ENCODE assay signal across 28 cellular contexts in genomic region chr11:1397146-1397861, GRCh38. TPM values are rescaled to one million over a fixed set of nuclear protein-coding genes. Genes with fewer than 3 reads are reported as not detected.
DNase-seq lines count a peak whose midpoint lies in the region; ATAC-seq and TF ChIP-seq lines count a peak whose summit lies in the region.
"Had no signal": no experiment of that assay in that cellular context is flagged by ENCODE, and none has a peak within 500 bp of the region (broad histone marks: within the 10 kb centered on the region; RNA-seq: fewer than 3 reads in every experiment).

No MANE protein-coding gene starts in this region.

- ATAC-seq in right cardiac atrium (no peak), GM21528 (IDR thresholded peaks at IDR 0.05; ENCODE audit: low FRiP score, unreplicated experiment) (no peak), SK-N-SH treated with all-trans-retinoic acid at 6 μM for 48 hours (no peak), GM18868 (IDR thresholded peaks at IDR 0.05; ENCODE audit: unreplicated experiment) (no peak)
- ATAC-seq: activated CD8-positive, alpha-beta memory T cell treated with anti-CD3 and anti-CD28 coated beads, Interleukin-2, amount 10 ng/mL, durations not matched to agents 7 days and 5 days; CD8-positive, alpha-beta T cell; esophagus mucosa; mucosa of descending colon; natural killer cell treated with Interleukin-12 subunit alpha and Interleukin-12 subunit beta and Interleukin-15 and Interleukin-18, amount 100 ng/mL, for 72 hours; stimulated activated naive B cell treated with anti-CD40 and anti-IgM and Interleukin-4, amounts not matched to agents 10 μg/mL and 1 μg/mL and 100 μg/mL, for 72 hours; T-cell had no signal

- no peak overlapping the region for H3K4me3 Mint-ChIP-seq in T-helper 2 cell treated with Interferon-gamma antibody and Interleukin-4, amounts not matched to agents 5 μg/mL and 100 μg/mL, for 36 hours
- H3K4me3 Mint-ChIP-seq: activated B cell treated with CpG ODN at 0.5 μM for 24 hours; activated CD8-positive, alpha-beta memory T cell treated with anti-CD3 and anti-CD28 coated beads, Interleukin-2, amount 10 ng/mL, durations not matched to agents 7 days and 5 days; brain; CD8-positive, alpha-beta T cell; natural killer cell treated with Interleukin-12 subunit alpha and Interleukin-12 subunit beta and Interleukin-15 and Interleukin-18, amount 100 ng/mL, for 72 hours; stimulated activated naive B cell treated with anti-CD40 and anti-IgM and Interleukin-4, amounts not matched to agents 10 μg/mL and 1 μg/mL and 100 μg/mL, for 72 hours; T-cell had no signal

- H3K27ac Mint-ChIP-seq in T-helper 2 cell treated with Interferon-gamma antibody and Interleukin-4, amounts not matched to agents 5 μg/mL and 100 μg/mL, for 36 hours, result no peak overlapping the region
- H3K27ac Mint-ChIP-seq: activated B cell treated with CpG ODN at 0.5 μM for 24 hours; activated CD8-positive, alpha-beta memory T cell treated with anti-CD3 and anti-CD28 coated beads, Interleukin-2, amount 10 ng/mL, durations not matched to agents 7 days and 5 days; brain; CD8-positive, alpha-beta T cell; natural killer cell treated with Interleukin-12 subunit alpha and Interleukin-12 subunit beta and Interleukin-15 and Interleukin-18, amount 100 ng/mL, for 72 hours; stimulated activated naive B cell treated with anti-CD40 and anti-IgM and Interleukin-4, amounts not matched to agents 10 μg/mL and 1 μg/mL and 100 μg/mL, for 72 hours; T-cell had no signal

- intact Hi-C loops in right cardiac atrium (cut with DNase I), result no loop called here

- H3K4me3 ChIP-seq in right cardiac atrium (ENCODE audit: low read length) (no peak overlapping the region), right atrium auricular region (no peak overlapping the region)
- H3K4me3 ChIP-seq: colonic mucosa, mucosa of descending colon, SJCRH30, thoracic aorta had no signal

- no peak overlapping the region for H3K27ac ChIP-seq in right cardiac atrium (ENCODE audit: low read length)
- H3K27ac ChIP-seq in right atrium auricular region, result no peak overlapping the region
- H3K27ac ChIP-seq: colonic mucosa, parathyroid adenoma, SJCRH30, thoracic aorta had no signal

- H3K9me3 ChIP-seq in right cardiac atrium (ENCODE audit: control insufficient read depth, low read length) (no peaks in the 10 kb centered on the region), right atrium auricular region (no peaks in the 10 kb centered on the region)
- H3K9me3 ChIP-seq: colonic mucosa, mucosa of descending colon, SJCRH30, thoracic aorta had no signal

- no peaks in the 10 kb centered on the region for H3K36me3 ChIP-seq in right atrium auricular region
- H3K36me3 ChIP-seq: colonic mucosa, SJCRH30, thoracic aorta had no signal

- DNase-seq in right cardiac atrium (peak; percentile 10 to 57 (median 48)), right atrium auricular region (ENCODE audit: low spot score) (no peak), globus pallidus (ENCODE audit: low spot score) (peak; percentile 98), occipital lobe (lab: John Stamatoyannopoulos, UW) (peak; percentile 91)
- no peak for DNase-seq in T-helper 2 cell treated with Interferon-gamma antibody and Interleukin-4, amounts not matched to agents 5 μg/mL and 100 μg/mL, for 36 hours (ENCODE audit: low spot score)
- DNase-seq: activated B cell treated with CpG ODN at 0.5 μM for 24 hours; activated CD8-positive, alpha-beta memory T cell treated with anti-CD3 and anti-CD28 coated beads, Interleukin-2, amount 10 ng/mL, durations not matched to agents 7 days and 5 days; activated naive CD4-positive, alpha-beta T cell; activated T-cell treated with anti-CD3 and anti-CD28 coated beads, Interleukin-2, amount 50 U/mL, for 48 hours; CD8-positive, alpha-beta T cell; colonic mucosa; foreskin fibroblast; mucosa of descending colon; NCI-H1092 treated with DMSO at 0.1 percent for 48 hours; NCI-H1930; NCI-H526 treated with DMSO at 0.1 percent for 48 hours; SJCRH30; stimulated activated CD4-positive, alpha-beta T cell treated with anti-CD3 and anti-CD28 coated beads, Interleukin-15, amount 100 ng/mL, for 24 hours; stimulated activated naive B cell treated with anti-CD40 and anti-IgM and Interleukin-4, amounts not matched to agents 10 μg/mL and 1 μg/mL and 100 μg/mL, for 72 hours; T-cell had no signal

- peaks cover 5% of the 10 kb centered on the region for H3K27me3 Mint-ChIP-seq in T-helper 2 cell treated with Interferon-gamma antibody and Interleukin-4, amounts not matched to agents 5 μg/mL and 100 μg/mL, for 36 hours (ENCODE audit: low read depth)

- H3K9me3 Mint-ChIP-seq in T-helper 2 cell treated with Interferon-gamma antibody and Interleukin-4, amounts not matched to agents 5 μg/mL and 100 μg/mL, for 36 hours, result no peaks in the 10 kb centered on the region
- H3K9me3 Mint-ChIP-seq: activated B cell treated with CpG ODN at 0.5 μM for 24 hours; CD8-positive, alpha-beta T cell; natural killer cell treated with Interleukin-12 subunit alpha and Interleukin-12 subunit beta and Interleukin-15 and Interleukin-18, amount 100 ng/mL, for 72 hours; T-cell had no signal

- H3K36me3 Mint-ChIP-seq in T-helper 2 cell treated with Interferon-gamma antibody and Interleukin-4, amounts not matched to agents 5 μg/mL and 100 μg/mL, for 36 hours (ENCODE audit: low read depth), result no peaks in the 10 kb centered on the region
- H3K36me3 Mint-ChIP-seq: activated CD8-positive, alpha-beta memory T cell treated with anti-CD3 and anti-CD28 coated beads, Interleukin-2, amount 10 ng/mL, durations not matched to agents 7 days and 5 days; CD8-positive, alpha-beta T cell; natural killer cell treated with Interleukin-12 subunit alpha and Interleukin-12 subunit beta and Interleukin-15 and Interleukin-18, amount 100 ng/mL, for 72 hours; stimulated activated naive B cell treated with anti-CD40 and anti-IgM and Interleukin-4, amounts not matched to agents 10 μg/mL and 1 μg/mL and 100 μg/mL, for 72 hours; T-cell had no signal

- H3K27me3 ChIP-seq in right cardiac atrium (ENCODE audit: control insufficient read depth, insufficient read depth) (no peaks in the 10 kb centered on the region), right atrium auricular region (no peaks in the 10 kb centered on the region)
- H3K27me3 ChIP-seq: SJCRH30 had no signal

- WGBS in right cardiac atrium, result 78% methylated on average over 19 of the region's 19 CpGs

- H3K4me1 Mint-ChIP-seq in T-helper 2 cell treated with Interferon-gamma antibody and Interleukin-4, amounts not matched to agents 5 μg/mL and 100 μg/mL, for 36 hours (ENCODE audit: low read depth), result no peaks in the 10 kb centered on the region
- H3K4me1 Mint-ChIP-seq: activated B cell treated with CpG ODN at 0.5 μM for 24 hours; activated CD8-positive, alpha-beta memory T cell treated with anti-CD3 and anti-CD28 coated beads, Interleukin-2, amount 10 ng/mL, durations not matched to agents 7 days and 5 days; stimulated activated naive B cell treated with anti-CD40 and anti-IgM and Interleukin-4, amounts not matched to agents 10 μg/mL and 1 μg/mL and 100 μg/mL, for 72 hours; T-cell had no signal

- no peaks in the 10 kb centered on the region for H3K4me1 ChIP-seq in right cardiac atrium (ENCODE audit: control insufficient read depth, insufficient read depth, low read length)
- peaks cover 0 to 4% of the 10 kb centered on the region in 2 donors for H3K4me1 ChIP-seq in right atrium auricular region
- H3K4me1 ChIP-seq: colonic mucosa, parathyroid adenoma, SJCRH30 had no signal

- TF ChIP-seq CTCF in right atrium auricular region (IDR thresholded peaks at IDR 0.05), result no peak

TF ChIP-seq in SK-N-SH treated with all-trans-retinoic acid at 6 μM for 48 hours, 23 proteins besides CTCF, POLR2A, EP300 and RAD21 (continues in another document):
- TF ChIP-seq BACH2 (CRISPR knock-in tag; IDR thresholded peaks at IDR 0.05; ENCODE audit: borderline replicate concordance) (no peak), TOX (CRISPR knock-in tag; IDR thresholded peaks at IDR 0.05; ENCODE audit: borderline replicate concordance) (no peak), CSDC2 (CRISPR knock-in tag; IDR thresholded peaks at IDR 0.05) (no peak), ZFP3 (CRISPR knock-in tag; IDR thresholded peaks at IDR 0.05) (no peak), OSR1 (CRISPR knock-in tag; IDR thresholded peaks at IDR 0.05) (no peak)
- TF ChIP-seq, protein P1, sequence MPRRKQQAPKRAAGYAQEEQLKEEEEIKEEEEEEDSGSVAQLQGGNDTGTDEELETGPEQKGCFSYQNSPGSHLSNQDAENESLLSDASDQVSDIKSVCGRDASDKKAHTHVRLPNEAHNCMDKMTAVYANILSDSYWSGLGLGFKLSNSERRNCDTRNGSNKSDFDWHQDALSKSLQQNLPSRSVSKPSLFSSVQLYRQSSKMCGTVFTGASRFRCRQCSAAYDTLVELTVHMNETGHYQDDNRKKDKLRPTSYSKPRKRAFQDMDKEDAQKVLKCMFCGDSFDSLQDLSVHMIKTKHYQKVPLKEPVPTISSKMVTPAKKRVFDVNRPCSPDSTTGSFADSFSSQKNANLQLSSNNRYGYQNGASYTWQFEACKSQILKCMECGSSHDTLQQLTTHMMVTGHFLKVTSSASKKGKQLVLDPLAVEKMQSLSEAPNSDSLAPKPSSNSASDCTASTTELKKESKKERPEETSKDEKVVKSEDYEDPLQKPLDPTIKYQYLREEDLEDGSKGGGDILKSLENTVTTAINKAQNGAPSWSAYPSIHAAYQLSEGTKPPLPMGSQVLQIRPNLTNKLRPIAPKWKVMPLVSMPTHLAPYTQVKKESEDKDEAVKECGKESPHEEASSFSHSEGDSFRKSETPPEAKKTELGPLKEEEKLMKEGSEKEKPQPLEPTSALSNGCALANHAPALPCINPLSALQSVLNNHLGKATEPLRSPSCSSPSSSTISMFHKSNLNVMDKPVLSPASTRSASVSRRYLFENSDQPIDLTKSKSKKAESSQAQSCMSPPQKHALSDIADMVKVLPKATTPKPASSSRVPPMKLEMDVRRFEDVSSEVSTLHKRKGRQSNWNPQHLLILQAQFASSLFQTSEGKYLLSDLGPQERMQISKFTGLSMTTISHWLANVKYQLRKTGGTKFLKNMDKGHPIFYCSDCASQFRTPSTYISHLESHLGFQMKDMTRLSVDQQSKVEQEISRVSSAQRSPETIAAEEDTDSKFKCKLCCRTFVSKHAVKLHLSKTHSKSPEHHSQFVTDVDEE (CRISPR knock-in tag; IDR thresholded peaks at IDR 0.05), result no peak

RNA-seq across cellular contexts. Expression of gene BRSK2, which starts 7.6 kb away (rescaled TPM):
- total RNA-seq in right cardiac atrium (1 to 10 TPM in 2 of 4 donors, under 1 TPM in 2; 0.61 to 2.3 (median 1.4) TPM), right atrium auricular region (under 1 TPM; 0.19 to 0.51 TPM), occipital lobe (32.8 TPM)
- 2.3 TPM for polyA plus RNA-seq in right cardiac atrium
- total RNA-seq: SJCRH30 had no signal

Comparison
In these comparisons a context has a peak if more than half of its experiments do, and no peak if none do; other contexts are left out.
1. DNase-seq: peak in right cardiac atrium (3 of 3), globus pallidus (single experiment) and occipital lobe (single experiment); none in right atrium auricular region (single experiment) and T-helper 2 cell treated with Interferon-gamma antibody and Interleukin-4, amounts not matched to agents 5 μg/mL and 100 μg/mL, for 36 hours (single experiment).
2. RNA of gene BRSK2, which starts 7.6 kb away (total RNA-seq): 32.8 TPM in occipital lobe (single experiment); 0.61 to 2.3 TPM in right cardiac atrium and 0.19 to 0.51 TPM in right atrium auricular region; every median in the first group is over 10 times any median in the second.